14 cellular contexts compared by ENCODE assay signal in the genomic region with DNA sequence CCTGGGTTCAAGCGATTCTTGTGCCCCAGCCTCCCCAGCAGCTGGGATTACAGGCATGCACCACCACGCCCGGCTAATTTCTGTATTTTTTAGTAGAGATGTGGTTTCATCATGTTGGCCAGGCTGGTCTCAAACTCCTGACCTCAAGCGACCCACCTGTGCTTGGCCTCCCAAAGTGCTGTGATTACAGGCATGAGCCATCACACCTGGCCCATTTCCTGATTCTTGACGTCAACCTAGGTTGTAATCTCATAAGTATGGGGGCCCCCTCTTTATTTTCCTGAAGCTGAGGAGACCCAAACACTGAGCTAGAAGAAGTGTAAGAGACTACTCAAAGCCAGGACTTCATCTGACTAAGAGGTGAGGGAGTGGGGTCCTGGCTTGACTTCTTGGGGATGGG.
"Had no signal": no experiment of that assay in that cellular context is flagged by ENCODE, and none has a peak within 500 bp of the region (broad histone marks: within the 10 kb centered on the region; RNA-seq: fewer than 3 reads in every experiment).

No MANE protein-coding gene starts in this region.

- FAIRE-seq: bronchial epithelial cell, endometrium had no signal

- H3K27ac Mint-ChIP-seq: activated CD4-positive, alpha-beta memory T cell treated with anti-CD3 and anti-CD28 coated beads, Interleukin-2, amount 10 ng/mL, durations not matched to agents 7 days and 5 days; activated T-cell treated with anti-CD3 and anti-CD28 coated beads, Interleukin-2, amount 50 U/mL, for 72 hours had no signal

- ATAC-seq: activated T-cell treated with anti-CD3 and anti-CD28 coated beads, Interleukin-2, amount 50 U/mL, for 72 hours; esophagus mucosa had no signal

- H3K27me3 ChIP-seq: ascending aorta, tibial nerve, vagina had no signal

- DNase-seq: activated CD4-positive, alpha-beta memory T cell treated with anti-CD3 and anti-CD28 coated beads, Interleukin-2, amount 10 ng/mL, durations not matched to agents 7 days and 5 days; activated CD4-positive, alpha-beta T cell treated with anti-CD3 and anti-CD28 coated beads for 1 hour; activated CD8-positive, alpha-beta memory T cell treated with anti-CD3 and anti-CD28 coated beads, Interleukin-2, amount 50 U/mL, for 4 hours; activated gamma-delta T cell treated with Interleukin-2 at 50 U/mL for 16 hours; activated T-cell treated with anti-CD3 and anti-CD28 coated beads, Interleukin-2, amount 50 U/mL, for 72 hours; glutamatergic neuron; left colon; nephron progenitor cell had no signal

- H3K4me3 ChIP-seq: ascending aorta, tibial nerve, vagina had no signal

- H3K9me3 ChIP-seq: ascending aorta, tibial nerve, vagina had no signal

- H3K36me3 ChIP-seq: vagina had no signal

- H3K4me3 Mint-ChIP-seq: activated CD4-positive, alpha-beta memory T cell treated with anti-CD3 and anti-CD28 coated beads, Interleukin-2, amount 10 ng/mL, durations not matched to agents 7 days and 5 days; activated T-cell treated with anti-CD3 and anti-CD28 coated beads, Interleukin-2, amount 50 U/mL, for 72 hours; nephron progenitor cell had no signal

- H3K27me3 Mint-ChIP-seq: activated CD4-positive, alpha-beta memory T cell treated with anti-CD3 and anti-CD28 coated beads, Interleukin-2, amount 10 ng/mL, durations not matched to agents 7 days and 5 days had no signal

- H3K9me3 Mint-ChIP-seq: activated CD4-positive, alpha-beta memory T cell treated with anti-CD3 and anti-CD28 coated beads, Interleukin-2, amount 10 ng/mL, durations not matched to agents 7 days and 5 days; activated T-cell treated with anti-CD3 and anti-CD28 coated beads, Interleukin-2, amount 50 U/mL, for 72 hours; nephron progenitor cell had no signal

- H3K27ac ChIP-seq: ascending aorta, tibial nerve, vagina had no signal
